Comparison of ENCODE assay signal across 1 cellular context in genomic region chr10:117004627-117005453, GRCh38.
TF ChIP-seq lines count a peak whose summit lies in the region.

Gene SHTN1, minus strand, starts transcription at chr10:117005187. Its CDS starts 108 bp downstream, at chr10:117005079.

TF ChIP-seq in IMR-90, 13 proteins besides CTCF, POLR2A, EP300 and RAD21 (continued from another document):
- TF ChIP-seq, protein P1, sequence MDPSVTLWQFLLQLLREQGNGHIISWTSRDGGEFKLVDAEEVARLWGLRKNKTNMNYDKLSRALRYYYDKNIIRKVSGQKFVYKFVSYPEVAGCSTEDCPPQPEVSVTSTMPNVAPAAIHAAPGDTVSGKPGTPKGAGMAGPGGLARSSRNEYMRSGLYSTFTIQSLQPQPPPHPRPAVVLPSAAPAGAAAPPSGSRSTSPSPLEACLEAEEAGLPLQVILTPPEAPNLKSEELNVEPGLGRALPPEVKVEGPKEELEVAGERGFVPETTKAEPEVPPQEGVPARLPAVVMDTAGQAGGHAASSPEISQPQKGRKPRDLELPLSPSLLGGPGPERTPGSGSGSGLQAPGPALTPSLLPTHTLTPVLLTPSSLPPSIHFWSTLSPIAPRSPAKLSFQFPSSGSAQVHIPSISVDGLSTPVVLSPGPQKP (IDR thresholded peaks at IDR 0.05; ENCODE audit: borderline replicate concordance, low read depth, low read length), result no peak
- TF ChIP-seq RFX5 (IDR thresholded peaks at IDR 0.05; ENCODE audit: low read depth, low read length) (no peak), FOS (IDR thresholded peaks at IDR 0.05; ENCODE audit: low read depth, low read length) (no peak), MAZ (IDR thresholded peaks at IDR 0.05; ENCODE audit: borderline replicate concordance, low read depth, low read length) (peak; percentile 7; the same call in 1 of the 2 replicates)
TF ChIP-seq in IMR-90: peak in this region for 2.
